Comparison of ENCODE assay signal across 12 cellular contexts in genomic region chr1:171788696-171789095, GRCh38. TPM values are rescaled to one million over a fixed set of nuclear protein-coding genes. Genes with fewer than 3 reads are reported as not detected.
A peak's percentile ranks its signal among the peaks of the same experiment; 100 is the strongest.
DNase-seq lines count a peak whose midpoint lies in the region; ATAC-seq and TF ChIP-seq lines count a peak whose summit lies in the region.
"Had no signal": no experiment of that assay in that cellular context is flagged by ENCODE, and none has a peak within 500 bp of the region (broad histone marks: within the 10 kb centered on the region; RNA-seq: fewer than 3 reads in every experiment).

No MANE protein-coding gene starts in this region.

- WGBS in GM23248 (ENCODE audit: low coverage in 1 of 2, low lambda C conversion rate in 2 of 2, missing lambda C conversion rate in 2 of 2), 2 experiments = 75 to 79% methylated on average over 5 of the region's 5 CpGs
- WGBS in endodermal cell (ENCODE audit: insufficient coverage in 1 of 2, insufficient read length in 1 of 2), 2 experiments = 95% methylated on average over 5 of the region's 5 CpGs

- no peaks in the 10 kb centered on the region for H3K9me2 ChIP-seq in GM23248 (ENCODE audit: insufficient read depth)

- H3K36me3 Mint-ChIP-seq in endodermal cell (ENCODE audit: low read depth) = peaks cover 82% of the 10 kb centered on the region

- no peak overlapping the region for H3K27ac Mint-ChIP-seq in endodermal cell

- H3K27me3 ChIP-seq in GM23248 (replicated peaks; ENCODE audit: insufficient read depth) (no peaks in the 10 kb centered on the region), adipocyte (replicated peaks; ENCODE audit: control insufficient read depth, insufficient read depth, low read length) (no peaks in the 10 kb centered on the region), foreskin keratinocyte (no peaks in the 10 kb centered on the region), endodermal cell (ENCODE audit: control insufficient read depth, insufficient read depth, low read length, poor library complexity, severe bottlenecking) (no peaks in the 10 kb centered on the region), HAP-1 (ENCODE audit: low read depth) (no peaks in the 10 kb centered on the region)
- H3K27me3 ChIP-seq: upper lobe of left lung had no signal

- H3K4me3 ChIP-seq in GM23248 = no peak overlapping the region
- H3K4me3 ChIP-seq in adipocyte (ENCODE audit: low read length) = no peak overlapping the region
- no peak overlapping the region for H3K4me3 ChIP-seq in endodermal cell (ENCODE audit: low read length)
- H3K4me3 ChIP-seq in HAP-1 = no peak overlapping the region
- H3K4me3 ChIP-seq: PC-9, upper lobe of left lung had no signal

- H3K4me2 ChIP-seq in GM23248 (ENCODE audit: unreplicated experiment) = peak overlapping the region; percentile 41
- H3K4me2 ChIP-seq: PC-9 had no signal

- peaks cover 22% of the 10 kb centered on the region for H3K4me1 ChIP-seq in GM23248 (ENCODE audit: insufficient read depth)
- H3K4me1 ChIP-seq in adipocyte (ENCODE audit: control insufficient read depth, insufficient read depth, low read length) = peaks cover 21% of the 10 kb centered on the region
- H3K4me1 ChIP-seq in foreskin keratinocyte = peaks cover 10% of the 10 kb centered on the region
- H3K4me1 ChIP-seq in endodermal cell (ENCODE audit: control insufficient read depth, insufficient read depth, low read length) = no peaks in the 10 kb centered on the region
- no peaks in the 10 kb centered on the region for H3K4me1 ChIP-seq in HAP-1

- H3F3A ChIP-seq in GM23248 (ENCODE audit: insufficient read depth) = peaks cover 33% of the 10 kb centered on the region

- H3K27me3 Mint-ChIP-seq in endodermal cell (ENCODE audit: insufficient read depth) = no peaks in the 10 kb centered on the region

- TF ChIP-seq CTCF in foreskin keratinocyte (conservative IDR thresholded peaks at IDR 0.05) = no peak
- TF ChIP-seq CTCF in endodermal cell (conservative IDR thresholded peaks at IDR 0.05) = no peak

- H3K9me3 Mint-ChIP-seq in endodermal cell = no peaks in the 10 kb centered on the region

- DNase-seq in A172 (ENCODE audit: low spot score) (peak; percentile 83), GM23248 (peak; percentile 96), adipocyte (ENCODE audit: low read depth) (peak; percentile 81), foreskin keratinocyte (peak; percentile 53 to 85), endodermal cell (no peak), dermis blood vessel endothelial cell (no peak), T-helper 9 cell (no peak), HAP-1 (ENCODE audit: low spot score in 2 of 2) (no peak)
- DNase-seq: C1 segment of cervical spinal cord, PC-9, T1000, upper lobe of left lung had no signal

- H3K36me3 ChIP-seq in GM23248 (ENCODE audit: low read depth) (peaks cover 22% of the 10 kb centered on the region), adipocyte (ENCODE audit: control insufficient read depth, insufficient read depth, low read length, severe bottlenecking) (peaks cover 84% of the 10 kb centered on the region), endodermal cell (ENCODE audit: control insufficient read depth, insufficient read depth, low read length) (peaks cover 83% of the 10 kb centered on the region), HAP-1 (replicated peaks) (peaks cover 95% of the 10 kb centered on the region)

- 0 out of 2 replicates have a peak overlapping the region, but pooled peaks have one; percentile 36 for H2AFZ ChIP-seq in GM23248
- H2AFZ ChIP-seq: PC-9 had no signal

- H3K9ac ChIP-seq in GM23248 = peak overlapping the region; percentile 41
- no peak overlapping the region for H3K9ac ChIP-seq in adipocyte (ENCODE audit: low read length)
- H3K9ac ChIP-seq in endodermal cell (ENCODE audit: extremely low read depth, low read length, poor library complexity, severe bottlenecking) = no peak overlapping the region

- no peak overlapping the region for H3K4me3 Mint-ChIP-seq in endodermal cell

- peaks cover 68% of the 10 kb centered on the region for H3K79me2 ChIP-seq in GM23248 (ENCODE audit: insufficient read depth)

- in situ Hi-C loops in GM23248 (cut with MboI) (no loop called here), HAP-1 (cut with MboI; ENCODE audit: low sequenced_read_pairs) (no loop called here)

- H4K20me1 ChIP-seq in GM23248 (ENCODE audit: insufficient read depth) = no peaks in the 10 kb centered on the region

- peak; percentile 70 for ATAC-seq in foreskin keratinocyte

- peaks cover 8% of the 10 kb centered on the region for H3K4me1 Mint-ChIP-seq in endodermal cell

- no peaks in the 10 kb centered on the region for H3K9me3 ChIP-seq in GM23248 (ENCODE audit: low read depth)
- H3K9me3 ChIP-seq in adipocyte (ENCODE audit: control insufficient read depth, low read length) = no peaks in the 10 kb centered on the region
- H3K9me3 ChIP-seq in endodermal cell (ENCODE audit: control insufficient read depth, low read length) = no peaks in the 10 kb centered on the region
- H3K9me3 ChIP-seq in HAP-1 = no peaks in the 10 kb centered on the region
- H3K9me3 ChIP-seq: upper lobe of left lung had no signal

- H3K27ac ChIP-seq in GM23248 (peak overlapping the region; percentile 71), foreskin keratinocyte (peak overlapping the region; percentile 58), endodermal cell (ENCODE audit: low read depth, low read length) (no peak overlapping the region)
- H3K27ac ChIP-seq: PC-9, upper lobe of left lung had no signal

RNA-seq across cellular contexts. Expression of gene METTL13, which starts 7.2 kb away (rescaled TPM):
- 49.8 and 54.1 TPM in 2 replicates for total RNA-seq in A172 (2014; rRNA removed; shearing (Covaris generic))
- total RNA-seq in GM23248 (2014; rRNA removed; shearing (Covaris generic)) = 19.6 and 22.0 TPM in 2 replicates
- 17.8 and 18.8 TPM in 2 replicates for polyA plus RNA-seq in GM23248 (2016; fragmentation: Nextera tagmentation; extraction: Ambion mirVana)
- total RNA-seq in foreskin keratinocyte = 31.3 and 32.5 TPM in 2 replicates
- polyA plus RNA-seq in foreskin keratinocyte = 31.8 and 35.3 TPM in 2 replicates
- 10 to 100 TPM; 32.1 to 38.5 TPM for total RNA-seq in endodermal cell
- 22.0 TPM for polyA plus RNA-seq in endodermal cell (2013, experiment 1 of 2)
- polyA plus RNA-seq in endodermal cell (2013, experiment 2 of 2) = 16.5 TPM
- 30.8 and 32.2 TPM in 2 replicates for total RNA-seq in dermis blood vessel endothelial cell

RNA-seq across cellular contexts. Expression of gene VAMP4, which starts 46.8 kb away (rescaled TPM):
- 9.8 and 12.1 TPM in 2 replicates for total RNA-seq in A172 (2014; rRNA removed; shearing (Covaris generic))
- 7.3 and 11.3 TPM in 2 replicates for total RNA-seq in GM23248 (2014; rRNA removed; shearing (Covaris generic))
- polyA plus RNA-seq in GM23248 (2016; fragmentation: Nextera tagmentation; extraction: Ambion mirVana) (21.2 and 24.1 TPM in 2 replicates), foreskin keratinocyte (7.8 and 8.2 TPM in 2 replicates)
- total RNA-seq in foreskin keratinocyte (8.1 and 9.2 TPM in 2 replicates), endodermal cell (1 to 10 TPM; 6.2 to 6.9 TPM), dermis blood vessel endothelial cell (6.0 and 6.7 TPM in 2 replicates)
- polyA plus RNA-seq in endodermal cell (2013, experiment 1 of 2) = 11.6 TPM
- polyA plus RNA-seq in endodermal cell (2013, experiment 2 of 2) = 11.1 TPM

RNA-seq across cellular contexts. Expression of gene DNM3, which starts 52.6 kb away (rescaled TPM):
- 0.90 and 1.0 TPM in 2 replicates for total RNA-seq in A172 (2014; rRNA removed; shearing (Covaris generic))
- total RNA-seq in GM23248 (2014; rRNA removed; shearing (Covaris generic)) = 0.11 and 2.1 TPM in 2 replicates
- polyA plus RNA-seq in GM23248 (2016; fragmentation: Nextera tagmentation; extraction: Ambion mirVana) = 1.4 and 1.8 TPM in 2 replicates
- 2.1 and 2.3 TPM in 2 replicates for total RNA-seq in foreskin keratinocyte
- 1.3 and 1.6 TPM in 2 replicates for polyA plus RNA-seq in foreskin keratinocyte
- 1 to 10 TPM in 1 of 2 donors, under 1 TPM in 1; 0.53 to 1.8 TPM for total RNA-seq in endodermal cell
- 1.3 TPM for polyA plus RNA-seq in endodermal cell (2013, experiment 1 of 2)
- polyA plus RNA-seq in endodermal cell (2013, experiment 2 of 2) = 1.2 TPM
- 4.2 and 8.2 TPM in 2 replicates for total RNA-seq in dermis blood vessel endothelial cell

Comparison
In these comparisons a context has a peak if more than half of its experiments do, and no peak if none do; other contexts are left out.
1. DNase-seq: peak in A172 (single experiment), GM23248 (single experiment), adipocyte (single experiment) and foreskin keratinocyte (2 of 2); none in endodermal cell (single experiment), dermis blood vessel endothelial cell (single experiment), T-helper 9 cell (single experiment) and HAP-1 (0 of 2).